8 cellular contexts compared by ENCODE assay signal in the genomic region with DNA sequence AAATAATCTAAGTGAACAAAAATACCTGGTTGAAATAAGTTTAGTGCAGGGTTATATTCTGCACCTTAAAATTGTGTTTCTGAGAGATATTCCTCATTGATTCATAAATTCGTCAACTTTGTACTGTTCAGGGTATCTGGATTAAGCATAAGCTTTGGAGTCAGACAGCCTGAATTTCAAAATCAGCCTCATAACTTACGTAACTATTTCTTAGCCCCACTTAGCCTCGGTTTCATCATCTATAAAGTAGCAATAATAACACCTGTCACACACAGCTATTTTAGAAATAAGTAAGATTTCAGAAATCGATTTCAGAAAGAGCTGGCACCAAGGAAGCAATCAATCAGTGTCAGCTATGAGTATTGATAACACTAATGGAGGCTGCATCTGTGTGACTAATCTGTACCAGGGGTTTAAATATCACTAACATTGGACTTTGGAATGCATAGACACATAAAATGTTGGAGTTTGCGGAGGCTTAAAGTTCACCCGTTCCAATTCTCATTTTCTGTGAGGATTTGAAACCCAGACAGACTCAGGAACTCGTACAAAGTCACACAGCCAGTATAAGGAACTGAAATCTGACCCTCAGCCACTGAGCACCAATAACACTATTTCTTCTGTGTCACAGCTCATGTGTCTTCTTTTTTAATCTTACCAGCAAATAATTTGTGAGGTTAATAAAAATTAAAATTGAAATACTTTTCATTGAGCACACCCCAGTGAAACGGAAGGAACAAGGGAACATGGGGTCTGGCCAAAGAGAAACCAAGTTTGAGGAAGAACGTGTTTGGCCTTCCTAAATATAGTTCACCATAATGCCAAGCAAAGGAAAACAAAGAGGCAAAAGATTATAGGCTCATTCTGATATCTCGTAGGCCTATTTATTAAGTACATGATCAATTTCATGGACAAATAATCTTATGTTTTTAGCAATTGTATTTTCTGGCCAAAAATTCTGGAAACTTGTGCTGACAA.
DNase-seq lines count a peak whose midpoint lies in the region; ATAC-seq lines count a peak whose summit lies in the region.

No MANE protein-coding gene starts in this region.

- peak; percentile 38 for DNase-seq in globus pallidus (ENCODE audit: low spot score)
- DNase-seq in foreskin melanocyte: no peak
- no peak for DNase-seq in amygdala (lab: John Stamatoyannopoulos, UW)
- no peak for DNase-seq in 8988T
- DNase-seq in cerebellum (ENCODE audit: low spot score): no peak

- ATAC-seq in GM18519 (IDR thresholded peaks at IDR 0.05; ENCODE audit: low FRiP score, unreplicated experiment) (peak; percentile 36), GM21723 (IDR thresholded peaks at IDR 0.05; ENCODE audit: unreplicated experiment) (peak; percentile 67), HG03575 (IDR thresholded peaks at IDR 0.05; ENCODE audit: extremely low read depth, insufficient number of reproducible peaks, low FRiP score, unreplicated experiment) (peak; percentile 34)
